ENCODE assay signal across 22 cellular contexts in genomic region chr20:1696521-1697209, GRCh38. TPM values are rescaled to one million over a fixed set of nuclear protein-coding genes. Genes with fewer than 3 reads are reported as not detected.
DNase-seq lines count a peak whose midpoint lies in the region; ATAC-seq and TF ChIP-seq lines count a peak whose summit lies in the region.
"Had no signal": no experiment of that assay in that cellular context is flagged by ENCODE, and none has a peak within 500 bp of the region (broad histone marks: within the 10 kb centered on the region; RNA-seq: fewer than 3 reads in every experiment).

No MANE protein-coding gene starts in this region.

- peak; percentile 35 for DNase-seq in activated naive CD4-positive, alpha-beta T cell treated with anti-CD3 and anti-CD28 coated beads, Interleukin-2, amount 10 ng/mL, durations not matched to agents 7 days and 5 days
- DNase-seq in activated naive CD4-positive, alpha-beta T cell (lab: John Stamatoyannopoulos, UW) = no peak
- DNase-seq in T-helper 17 cell = no peak
- DNase-seq in central memory CD8-positive, alpha-beta T cell (ENCODE audit: low spot score in 2 of 2) = no peak
- DNase-seq in BE2C = no peak
- DNase-seq: activated B cell treated with CpG ODN at 0.5 μM for 24 hours, cortex of kidney, NCI-H2081 treated with DMSO at 0.1 percent for 48 hours, NCI-H774, pancreas, T-helper 9 cell had no signal

- no peak overlapping the region for H3K4me3 ChIP-seq in BE2C (ENCODE audit: low read depth, low read length)
- H3K4me3 ChIP-seq: cardiac muscle cell, pancreas, SK-N-MC had no signal

- H3K9me3 ChIP-seq in T-helper 17 cell (ENCODE audit: control insufficient read depth, low read length, poor library complexity, severe bottlenecking) = no peaks in the 10 kb centered on the region
- H3K9me3 ChIP-seq in BE2C = no peaks in the 10 kb centered on the region
- H3K9me3 ChIP-seq: pancreas had no signal

- no peaks in the 10 kb centered on the region for H3K36me3 ChIP-seq in BE2C
- H3K36me3 ChIP-seq: cardiac muscle cell, pancreas had no signal

- CTCF ChIA-PET in activated naive CD4-positive, alpha-beta T cell treated with anti-CD3 and anti-CD28 coated beads, Interleukin-2, amount 10 ng/mL, durations not matched to agents 7 days and 5 days (lab: Charles Lee) = interaction anchor here (1.0 kb wide), 1 partner anchor 9 kb away, joined by 3 read pairs; no protein-coding TSS in a partner anchor

- H3K4me3 Mint-ChIP-seq in activated naive CD4-positive, alpha-beta T cell treated with anti-CD3 and anti-CD28 coated beads, Interleukin-2, amount 10 ng/mL, durations not matched to agents 7 days and 5 days = no peak overlapping the region
- peak overlapping the region; percentile 73 for H3K4me3 Mint-ChIP-seq in T-helper 17 cell
- H3K4me3 Mint-ChIP-seq in central memory CD8-positive, alpha-beta T cell = peak overlapping the region; percentile 39
- H3K4me3 Mint-ChIP-seq: activated B cell treated with CpG ODN at 0.5 μM for 24 hours; stimulated activated memory B cell treated with anti-CD40 and anti-IgM and Interleukin-4, amounts not matched to agents 10 μg/mL and 1 μg/mL and 100 μg/mL, for 72 hours had no signal

- peaks cover 5% of the 10 kb centered on the region for H3K9me3 Mint-ChIP-seq in activated naive CD4-positive, alpha-beta T cell treated with anti-CD3 and anti-CD28 coated beads, Interleukin-2, amount 10 ng/mL, durations not matched to agents 7 days and 5 days
- H3K9me3 Mint-ChIP-seq in central memory CD8-positive, alpha-beta T cell = no peaks in the 10 kb centered on the region

- peaks cover 5% of the 10 kb centered on the region for H3K27me3 Mint-ChIP-seq in activated naive CD4-positive, alpha-beta T cell treated with anti-CD3 and anti-CD28 coated beads, Interleukin-2, amount 10 ng/mL, durations not matched to agents 7 days and 5 days
- H3K27me3 Mint-ChIP-seq in T-helper 17 cell = no peaks in the 10 kb centered on the region
- no peaks in the 10 kb centered on the region for H3K27me3 Mint-ChIP-seq in central memory CD8-positive, alpha-beta T cell

- H3K27ac Mint-ChIP-seq in activated naive CD4-positive, alpha-beta T cell treated with anti-CD3 and anti-CD28 coated beads, Interleukin-2, amount 10 ng/mL, durations not matched to agents 7 days and 5 days = no peak overlapping the region
- no peak overlapping the region for H3K27ac Mint-ChIP-seq in T-helper 17 cell
- peak overlapping the region; percentile 80 for H3K27ac Mint-ChIP-seq in central memory CD8-positive, alpha-beta T cell (ENCODE audit: low read depth)
- H3K27ac Mint-ChIP-seq: activated B cell treated with CpG ODN at 0.5 μM for 24 hours; CD14-positive monocyte; IgD-negative memory B cell; stimulated activated memory B cell treated with anti-CD40 and anti-IgM and Interleukin-4, amounts not matched to agents 10 μg/mL and 1 μg/mL and 100 μg/mL, for 72 hours had no signal

- peaks cover 7% of the 10 kb centered on the region for H3K36me3 Mint-ChIP-seq in activated naive CD4-positive, alpha-beta T cell treated with anti-CD3 and anti-CD28 coated beads, Interleukin-2, amount 10 ng/mL, durations not matched to agents 7 days and 5 days
- H3K36me3 Mint-ChIP-seq in T-helper 17 cell (ENCODE audit: low read depth) = peaks cover 2% of the 10 kb centered on the region
- H3K36me3 Mint-ChIP-seq in central memory CD8-positive, alpha-beta T cell (ENCODE audit: insufficient read depth) = no peaks in the 10 kb centered on the region

- TF ChIP-seq CTCF in BE2C (IDR thresholded peaks at IDR 0.05; ENCODE audit: low read depth, low read length) = no peak

- H3K4me1 Mint-ChIP-seq in activated naive CD4-positive, alpha-beta T cell treated with anti-CD3 and anti-CD28 coated beads, Interleukin-2, amount 10 ng/mL, durations not matched to agents 7 days and 5 days = peaks cover 24% of the 10 kb centered on the region
- H3K4me1 Mint-ChIP-seq in T-helper 17 cell = peaks cover 21% of the 10 kb centered on the region
- H3K4me1 Mint-ChIP-seq in central memory CD8-positive, alpha-beta T cell = peaks cover 29% of the 10 kb centered on the region
- H3K4me1 Mint-ChIP-seq: activated B cell treated with CpG ODN at 0.5 μM for 24 hours had no signal

- ATAC-seq in T-helper 17 cell (peak; percentile 62), HG03354 (IDR thresholded peaks at IDR 0.05; ENCODE audit: poor library complexity, severe bottlenecking, unreplicated experiment) (no peak), GM18867 (IDR thresholded peaks at IDR 0.05; ENCODE audit: unreplicated experiment) (no peak)
- ATAC-seq in central memory CD8-positive, alpha-beta T cell (replicated peaks; ENCODE audit: extremely low read depth, poor library complexity, severe bottlenecking) = peak; percentile 95
- ATAC-seq: pancreas; stimulated activated memory B cell treated with anti-CD40 and anti-IgM and Interleukin-4, amounts not matched to agents 10 μg/mL and 1 μg/mL and 100 μg/mL, for 72 hours had no signal

- no peaks in the 10 kb centered on the region for H3K4me1 ChIP-seq in BE2C
- H3K4me1 ChIP-seq: pancreas had no signal

- no peaks in the 10 kb centered on the region for H3K27me3 ChIP-seq in BE2C
- H3K27me3 ChIP-seq: pancreas had no signal

RNA-seq across cellular contexts. Expression of gene SIRPG, which starts 39.1 kb away (rescaled TPM):
- total RNA-seq in T-helper 17 cell = 10 to 100 TPM; 45.3 to 47.5 TPM
- not detected for polyA plus RNA-seq in BE2C (2012; ENCODE audit: insufficient read depth, insufficient read length, low read depth)
- total RNA-seq: activated B cell treated with CpG ODN at 0.5 μM for 24 hours, cardiac muscle cell, G401, temporal lobe had no signal
- polyA plus RNA-seq: cardiac muscle cell, keratinocyte, neural cell had no signal

Comparison
In these comparisons a context has a peak if more than half of its experiments do, and no peak if none do; other contexts are left out.
1. ATAC-seq: peak in T-helper 17 cell (single experiment) and central memory CD8-positive, alpha-beta T cell (single experiment); none in HG03354 (single experiment) and GM18867 (single experiment).